In the genomic region with DNA sequence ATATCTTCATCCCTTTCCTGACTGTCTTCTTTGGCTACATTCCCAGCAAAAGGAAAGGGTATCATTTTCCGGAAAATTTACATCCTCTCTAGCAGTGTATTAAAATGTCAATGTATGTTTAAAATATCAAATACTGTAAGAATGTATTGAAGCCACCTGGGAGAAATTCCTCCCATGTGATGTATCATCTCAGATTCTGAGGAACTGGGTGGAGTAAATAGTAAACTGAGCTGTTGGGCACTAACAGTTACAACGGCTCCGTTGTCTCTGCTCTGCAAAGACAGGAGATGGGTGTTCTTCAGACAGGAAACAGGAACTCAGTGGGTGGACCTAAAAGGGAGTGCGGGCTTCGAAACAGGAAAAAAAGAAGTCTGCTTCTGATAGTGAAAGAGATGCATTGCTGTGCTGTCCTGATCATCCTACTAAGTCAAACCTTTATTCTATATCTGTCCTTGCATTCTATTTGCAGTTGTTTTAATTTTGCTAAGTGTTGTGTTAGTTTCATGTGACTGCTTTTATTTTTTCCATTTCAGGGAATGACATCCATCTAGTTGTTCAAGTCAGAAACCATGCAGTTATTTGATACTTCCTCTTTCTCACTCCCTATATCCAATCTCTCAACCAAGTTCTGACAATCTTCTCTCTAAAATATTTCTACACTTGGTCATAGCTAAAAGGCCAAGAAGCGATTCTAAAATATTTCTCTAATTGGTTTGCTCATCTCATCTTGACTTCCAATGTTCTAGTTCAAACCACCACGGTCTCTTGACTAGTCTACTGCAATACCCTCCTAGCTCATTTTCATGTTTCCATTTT, we compare ENCODE assay signal across 9 cellular contexts. TPM values are rescaled to one million over a fixed set of nuclear protein-coding genes. Genes with fewer than 3 reads are reported as not detected.
A peak's percentile ranks its signal among the peaks of the same experiment; 100 is the strongest.
DNase-seq lines count a peak whose midpoint lies in the region; ATAC-seq and TF ChIP-seq lines count a peak whose summit lies in the region.
"Had no signal": no experiment of that assay in that cellular context is flagged by ENCODE, and none has a peak within 500 bp of the region (broad histone marks: within the 10 kb centered on the region; RNA-seq: fewer than 3 reads in every experiment).

No MANE protein-coding gene starts in this region.

- H3K4me1 ChIP-seq in CD4-positive, CD25-positive, alpha-beta regulatory T cell (ENCODE audit: control insufficient read depth, insufficient read depth, low read length, poor library complexity, severe bottlenecking), result peaks cover 18% of the 10 kb centered on the region
- H3K4me1 ChIP-seq in mucosa of descending colon (ENCODE audit: low read depth) (no peaks in the 10 kb centered on the region), Caco-2 (no peaks in the 10 kb centered on the region)

- no TSS peak for BruUV-seq in Caco-2 (replicated peaks; lab: Mats Ljungman, UMichigan)

- H3K9me3 ChIP-seq in CD4-positive, CD25-positive, alpha-beta regulatory T cell (ENCODE audit: control insufficient read depth in 2 of 2, low read length in 2 of 2), result no peaks in the 10 kb centered on the region
- no peaks in the 10 kb centered on the region for H3K9me3 ChIP-seq in mucosa of descending colon
- no peaks in the 10 kb centered on the region for H3K9me3 ChIP-seq in Caco-2

- TF ChIP-seq CTCF in mucosa of descending colon (IDR thresholded peaks at IDR 0.05) (no peak), Caco-2 (IDR thresholded peaks at IDR 0.05; ENCODE audit: insufficient read depth in 1 of 2, low read depth in 1 of 2, low read length in 1 of 2, severe bottlenecking in 1 of 2, unreplicated experiment in 1 of 2) (no peak)

- ATAC-seq in CD4-positive, CD25-positive, alpha-beta regulatory T cell (ENCODE audit: low read depth in 2 of 2), result peak; percentile 75 to 85
- peak; percentile 44 for ATAC-seq in GM19452 (IDR thresholded peaks at IDR 0.05; ENCODE audit: unreplicated experiment)
- peak; percentile 28 to 71 for ATAC-seq in activated naive CD4-positive, alpha-beta T cell treated with anti-CD3 and anti-CD28 coated beads, Interleukin-2, amount 50 U/mL, for 72 hours
- ATAC-seq in mucosa of descending colon, result peak; percentile 60

- no peaks in the 10 kb centered on the region for H3K36me3 Mint-ChIP-seq in CD4-positive, CD25-positive, alpha-beta regulatory T cell
- H3K36me3 Mint-ChIP-seq in activated naive CD4-positive, alpha-beta T cell treated with anti-CD3 and anti-CD28 coated beads, Interleukin-2, amount 50 U/mL, for 72 hours, result peaks cover 0 to 12% of the 10 kb centered on the region in 2 donors
- no peaks in the 10 kb centered on the region for H3K36me3 Mint-ChIP-seq in Caco-2 (ENCODE audit: insufficient read depth, unreplicated experiment)

- POLR2A ChIA-PET in Caco-2 (lab: Charles Lee), result no interaction called here

- CTCF ChIA-PET in Caco-2 (lab: Charles Lee), result interaction anchor here (1.0 kb wide), 1 partner anchor 11 kb away, joined by 3 read pairs; no protein-coding TSS in a partner anchor

- peak overlapping the region; percentile 39 for H3K27ac ChIP-seq in CD4-positive, CD25-positive, alpha-beta regulatory T cell (ENCODE audit: insufficient read depth, low read length, poor library complexity, severe bottlenecking)

- intact Hi-C loops in mucosa of descending colon (cut with DNase I, micrococcal nuclease) (no loop called here), Caco-2 (cut with micrococcal nuclease; ENCODE audit: unreplicated experiment) (no loop called here)

- peak overlapping the region; percentile 74 for H3K4me3 ChIP-seq in CD4-positive, CD25-positive, alpha-beta regulatory T cell (ENCODE audit: low read depth, low read length)
- H3K4me3 ChIP-seq in mucosa of descending colon, result no peak overlapping the region
- H3K4me3 ChIP-seq in Caco-2 (ENCODE audit: low read depth, low read length), result no peak overlapping the region

- H3K4me1 Mint-ChIP-seq in CD4-positive, CD25-positive, alpha-beta regulatory T cell, result peaks cover 15 to 27% (median 21%) of the 10 kb centered on the region in 4 donors
- no peaks in the 10 kb centered on the region for H3K4me1 Mint-ChIP-seq in Caco-2 (ENCODE audit: low read depth, unreplicated experiment)

- H3K27me3 ChIP-seq in CD4-positive, CD25-positive, alpha-beta regulatory T cell (ENCODE audit: control insufficient read depth, insufficient read depth, low read length), result no peaks in the 10 kb centered on the region
- H3K27me3 ChIP-seq in Caco-2 (replicated peaks; ENCODE audit: control insufficient read depth, insufficient read depth, low read length), result no peaks in the 10 kb centered on the region

- H3K9me3 Mint-ChIP-seq in CD4-positive, CD25-positive, alpha-beta regulatory T cell, result peaks cover 0 to 1% (median 0%) of the 10 kb centered on the region in 7 donors
- H3K9me3 Mint-ChIP-seq in activated naive CD4-positive, alpha-beta T cell treated with anti-CD3 and anti-CD28 coated beads, Interleukin-2, amount 50 U/mL, for 72 hours, result peaks cover 9 to 11% of the 10 kb centered on the region in 2 donors
- H3K9me3 Mint-ChIP-seq in Caco-2 (ENCODE audit: unreplicated experiment), result no peaks in the 10 kb centered on the region

- no peaks in the 10 kb centered on the region for H3K36me3 ChIP-seq in CD4-positive, CD25-positive, alpha-beta regulatory T cell (ENCODE audit: control insufficient read depth, insufficient read depth, low read length)
- H3K36me3 ChIP-seq in mucosa of descending colon (ENCODE audit: low read depth), result no peaks in the 10 kb centered on the region
- H3K36me3 ChIP-seq in Caco-2 (ENCODE audit: control insufficient read depth, insufficient read depth, low read length), result no peaks in the 10 kb centered on the region

- peak in 1 of 3 donors; percentile 75 for DNase-seq in CD4-positive, CD25-positive, alpha-beta regulatory T cell
- DNase-seq in Kasumi-1 (lab: John Stamatoyannopoulos, UW) (peak; percentile 98), mucosa of descending colon (no peak), NCI-H774 (lab: John Stamatoyannopoulos, UW) (no peak), Caco-2 (no peak), cortex of kidney (lab: John Stamatoyannopoulos, UW) (no peak)
- no peak for DNase-seq in activated naive CD4-positive, alpha-beta T cell treated with anti-CD3 and anti-CD28 coated beads, Interleukin-2, amount 50 U/mL, for 72 hours (ENCODE audit: low spot score in 2 of 2)

- peak overlapping the region; percentile 69 to 90 (median 90) for H3K27ac Mint-ChIP-seq in CD4-positive, CD25-positive, alpha-beta regulatory T cell
- peak overlapping the region; percentile 31 to 76 for H3K27ac Mint-ChIP-seq in activated naive CD4-positive, alpha-beta T cell treated with anti-CD3 and anti-CD28 coated beads, Interleukin-2, amount 50 U/mL, for 72 hours
- H3K27ac Mint-ChIP-seq in Caco-2 (ENCODE audit: unreplicated experiment), result no peak overlapping the region

- no peaks in the 10 kb centered on the region for H3K27me3 Mint-ChIP-seq in CD4-positive, CD25-positive, alpha-beta regulatory T cell
- peaks cover 2% of the 10 kb centered on the region for H3K27me3 Mint-ChIP-seq in Caco-2 (ENCODE audit: insufficient read depth, unreplicated experiment)

- H3K4me3 Mint-ChIP-seq in CD4-positive, CD25-positive, alpha-beta regulatory T cell, result peak overlapping the region; percentile 65 to 82 (median 70)
- no peak overlapping the region for H3K4me3 Mint-ChIP-seq in Caco-2 (ENCODE audit: unreplicated experiment)

RNA-seq across cellular contexts. Expression of a gene that starts 19.4 kb away (rescaled TPM):
- 19.8 TPM for total RNA-seq in CD4-positive, CD25-positive, alpha-beta regulatory T cell
- 10 to 100 TPM; 29.9 to 39.3 (median 33.7) TPM for polyA plus RNA-seq in CD4-positive, CD25-positive, alpha-beta regulatory T cell
- 10 to 100 TPM; 23.6 to 25.6 TPM for total RNA-seq in activated naive CD4-positive, alpha-beta T cell treated with anti-CD3 and anti-CD28 coated beads, Interleukin-2, amount 50 U/mL, for 72 hours
- total RNA-seq in mucosa of descending colon, result 10 to 100 TPM; 16.5 to 18.9 (median 18.5) TPM
- 5.1 and 5.5 TPM in 2 replicates for total RNA-seq in Caco-2 (2022)

RNA-seq across cellular contexts. Expression of a gene that starts 20.2 kb away (rescaled TPM):
- total RNA-seq in CD4-positive, CD25-positive, alpha-beta regulatory T cell, result 1.1 TPM
- under 1 TPM in 1 of 4 donors, not detected in 3; 0.09 TPM for polyA plus RNA-seq in CD4-positive, CD25-positive, alpha-beta regulatory T cell
- total RNA-seq in activated naive CD4-positive, alpha-beta T cell treated with anti-CD3 and anti-CD28 coated beads, Interleukin-2, amount 50 U/mL, for 72 hours, result 1 to 10 TPM in 1 of 2 donors, under 1 TPM in 1; 0.20 to 1.5 TPM
- 1 to 10 TPM; 2.2 to 6.9 (median 4.4) TPM for total RNA-seq in mucosa of descending colon
- total RNA-seq in Caco-2 (2022), result 13.8 and 15.9 TPM in 2 replicates

RNA-seq across cellular contexts. Expression of a gene that starts 44.2 kb away (rescaled TPM):
- 25.8 TPM for total RNA-seq in CD4-positive, CD25-positive, alpha-beta regulatory T cell
- 10 to 100 TPM; 26.6 to 34.1 (median 30.5) TPM for polyA plus RNA-seq in CD4-positive, CD25-positive, alpha-beta regulatory T cell
- 10 to 100 TPM; 57.5 to 84.4 TPM for total RNA-seq in activated naive CD4-positive, alpha-beta T cell treated with anti-CD3 and anti-CD28 coated beads, Interleukin-2, amount 50 U/mL, for 72 hours
- total RNA-seq in mucosa of descending colon (10 to 100 TPM; 22.2 to 37.1 (median 23.3) TPM), Caco-2 (2022) (27.0 and 27.3 TPM in 2 replicates)

RNA-seq across cellular contexts. Expression of a gene that starts 44.4 kb away (rescaled TPM):
- total RNA-seq in CD4-positive, CD25-positive, alpha-beta regulatory T cell, result 183 TPM
- 100 to 1,000 TPM in 2 of 4 donors, 10 to 100 TPM in 2; 85.7 to 112 (median 99.7) TPM for polyA plus RNA-seq in CD4-positive, CD25-positive, alpha-beta regulatory T cell
- total RNA-seq in activated naive CD4-positive, alpha-beta T cell treated with anti-CD3 and anti-CD28 coated beads, Interleukin-2, amount 50 U/mL, for 72 hours, result 10 to 100 TPM; 42.3 to 97.1 TPM
- total RNA-seq in mucosa of descending colon, result 100 to 1,000 TPM; 108 to 179 (median 129) TPM
- 154 and 156 TPM in 2 replicates for total RNA-seq in Caco-2 (2022)

RNA-seq across cellular contexts. Expression of a gene that starts 47.9 kb away (rescaled TPM):
- 0.15 TPM for total RNA-seq in CD4-positive, CD25-positive, alpha-beta regulatory T cell
- not detected for polyA plus RNA-seq in CD4-positive, CD25-positive, alpha-beta regulatory T cell
- total RNA-seq in activated naive CD4-positive, alpha-beta T cell treated with anti-CD3 and anti-CD28 coated beads, Interleukin-2, amount 50 U/mL, for 72 hours, result 1 to 10 TPM in 1 of 2 donors, under 1 TPM in 1; 0.29 to 2.3 TPM
- 10 to 100 TPM; 17.9 to 58.3 (median 22.2) TPM for total RNA-seq in mucosa of descending colon
- 0.50 and 1.4 TPM in 2 replicates for total RNA-seq in Caco-2 (2022)
- total RNA-seq: epithelial cell of proximal tubule had no signal

Comparison
In these comparisons a context has a peak if more than half of its experiments do, and no peak if none do; other contexts are left out.
1. DNase-seq: peak in Kasumi-1 (2 of 2); none in activated naive CD4-positive, alpha-beta T cell treated with anti-CD3 and anti-CD28 coated beads, Interleukin-2, amount 50 U/mL, for 72 hours (0 of 2), mucosa of descending colon (0 of 3), NCI-H774 (single experiment), Caco-2 (0 of 2) and cortex of kidney (single experiment).
2. Peak in every context shown above with its lines, with median percentiles within 50 percentile points of each other: ATAC-seq.